8 cellular contexts compared by ENCODE assay signal in the genomic region with DNA sequence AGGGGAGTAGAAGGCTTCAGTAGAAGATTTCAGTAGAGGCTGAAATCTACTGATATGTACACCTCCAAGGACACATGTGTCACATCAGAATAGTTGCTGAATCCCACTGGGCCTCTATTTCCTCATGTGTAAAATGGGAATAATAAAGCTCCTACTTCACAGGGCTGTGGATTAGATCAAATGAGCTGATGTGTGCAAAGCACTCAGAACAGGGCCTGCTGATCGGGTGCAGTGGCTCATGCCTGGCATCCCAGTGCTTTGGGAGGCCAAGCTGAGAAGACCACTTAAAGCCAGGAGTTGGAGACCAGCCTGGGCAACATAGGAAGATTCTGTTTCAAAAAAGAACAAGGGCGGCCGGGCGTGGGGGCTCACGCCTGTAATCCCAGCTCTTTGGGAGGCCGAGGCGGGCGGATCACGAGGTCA. TPM values are rescaled to one million over a fixed set of nuclear protein-coding genes. Genes with fewer than 3 reads are reported as not detected.
DNase-seq lines count a peak whose midpoint lies in the region; ATAC-seq and TF ChIP-seq lines count a peak whose summit lies in the region.

No MANE protein-coding gene starts in this region.

- POLR2A ChIA-PET in HEK293 (lab: Yijun Ruan, JAX), result interaction anchor here (0.6 to 4.2 kb wide), 11 partner anchors 8 to 145 kb away, joined by 3 to 26 read pairs (median 6); a partner anchor contains a TSS
- POLR2A ChIA-PET in activated CD8-positive, alpha-beta T cell treated with anti-CD3 and anti-CD28 coated beads, Interleukin-2, amount 10 ng/mL, durations not matched to agents 7 days and 5 days (lab: Charles Lee), result interaction anchor here (1.0 to 2.7 kb wide), 6 partner anchors 8 to 1002 kb away, joined by 3 to 14 read pairs (median 4); a partner anchor contains a TSS

- ATAC-seq in activated CD8-positive, alpha-beta T cell treated with anti-CD3 and anti-CD28 coated beads, Interleukin-2, amount 10 ng/mL, durations not matched to agents 7 days and 5 days, result no peak
- ATAC-seq in HG03457 (IDR thresholded peaks at IDR 0.05; ENCODE audit: unreplicated experiment) (no peak), HG03565 (IDR thresholded peaks at IDR 0.05; ENCODE audit: unreplicated experiment) (no peak)

- H3K27me3 Mint-ChIP-seq in activated CD8-positive, alpha-beta T cell treated with anti-CD3 and anti-CD28 coated beads, Interleukin-2, amount 10 ng/mL, durations not matched to agents 7 days and 5 days (ENCODE audit: low read depth), result no peaks in the 10 kb centered on the region
- peaks cover 7 to 17% (median 10%) of the 10 kb centered on the region in 3 donors for H3K27me3 Mint-ChIP-seq in immature natural killer cell (ENCODE audit: low read depth in 3 of 3)

- TF ChIP-seq CTCF in HEK293 (tag by site-specific recombination; IDR thresholded peaks at IDR 0.05) (no peak), spleen (IDR thresholded peaks at IDR 0.05 in 8 of 11, conservative IDR thresholded peaks at IDR 0.05 in 3 of 11) (no peak)

- H3K4me1 Mint-ChIP-seq in activated CD8-positive, alpha-beta T cell treated with anti-CD3 and anti-CD28 coated beads, Interleukin-2, amount 10 ng/mL, durations not matched to agents 7 days and 5 days (ENCODE audit: low read depth), result peaks cover 82% of the 10 kb centered on the region
- peaks cover 78 to 81% of the 10 kb centered on the region in 2 donors for H3K4me1 Mint-ChIP-seq in immature natural killer cell

- peaks cover 9% of the 10 kb centered on the region for H3K36me3 Mint-ChIP-seq in activated CD8-positive, alpha-beta T cell treated with anti-CD3 and anti-CD28 coated beads, Interleukin-2, amount 10 ng/mL, durations not matched to agents 7 days and 5 days (ENCODE audit: low read depth)
- H3K36me3 Mint-ChIP-seq in immature natural killer cell, result no peaks in the 10 kb centered on the region

- CTCF ChIA-PET in HEK293 (lab: Yijun Ruan, JAX), result interaction anchor here (0.6 to 2.6 kb wide), 6 partner anchors 13 to 259 kb away, joined by 3 to 6 read pairs (median 4); no protein-coding TSS in a partner anchor
- CTCF ChIA-PET in activated CD8-positive, alpha-beta T cell treated with anti-CD3 and anti-CD28 coated beads, Interleukin-2, amount 10 ng/mL, durations not matched to agents 7 days and 5 days (lab: Charles Lee), result interaction anchor here (0.5 to 3.7 kb wide), 6 partner anchors 8 to 268 kb away, joined by 3 to 35 read pairs (median 3); a partner anchor contains a TSS

- no peaks in the 10 kb centered on the region for H3K9me3 Mint-ChIP-seq in activated CD8-positive, alpha-beta T cell treated with anti-CD3 and anti-CD28 coated beads, Interleukin-2, amount 10 ng/mL, durations not matched to agents 7 days and 5 days (ENCODE audit: insufficient read depth)
- no peaks in the 10 kb centered on the region for H3K9me3 Mint-ChIP-seq in immature natural killer cell

- H3K27ac Mint-ChIP-seq in activated CD8-positive, alpha-beta T cell treated with anti-CD3 and anti-CD28 coated beads, Interleukin-2, amount 10 ng/mL, durations not matched to agents 7 days and 5 days, result peak overlapping the region; percentile 96
- peak overlapping the region; percentile 96 to 99 (median 98) for H3K27ac Mint-ChIP-seq in immature natural killer cell

- peak overlapping the region; percentile 76 for H3K4me3 Mint-ChIP-seq in activated CD8-positive, alpha-beta T cell treated with anti-CD3 and anti-CD28 coated beads, Interleukin-2, amount 10 ng/mL, durations not matched to agents 7 days and 5 days
- peak overlapping the region; percentile 82 to 95 (median 88) for H3K4me3 Mint-ChIP-seq in immature natural killer cell

- peak overlapping the region; percentile 84 for H3K27ac ChIP-seq in HEK293 (ENCODE audit: extremely low read depth, low read depth, low read length)
- H3K27ac ChIP-seq in spleen, result peak overlapping the region; percentile 85 to 96 (median 88)

- H3K9me3 ChIP-seq in HEK293 (ENCODE audit: control insufficient read depth, insufficient read depth, low read depth, low read length) (no peaks in the 10 kb centered on the region), spleen (no peaks in the 10 kb centered on the region)

- 93 to 96% (median 95%) methylated on average over 9 of the region's 9 CpGs for WGBS in spleen, 5 donors

- no peaks in the 10 kb centered on the region for H3K27me3 ChIP-seq in spleen (replicated peaks in 1 of 7)

- no peak for TF ChIP-seq POLR2A in spleen (IDR thresholded peaks at IDR 0.05)

- no peak for DNase-seq in activated CD8-positive, alpha-beta T cell treated with anti-CD3 and anti-CD28 coated beads, Interleukin-2, amount 10 ng/mL, durations not matched to agents 7 days and 5 days
- DNase-seq in immature natural killer cell (no peak), spleen (peak; percentile 72), NCI-H446 (lab: John Stamatoyannopoulos, UW) (no peak), OCI-M2 (lab: John Stamatoyannopoulos, UW; ENCODE audit: unreplicated experiment) (no peak)

- intact Hi-C loops in spleen (cut with DNase I; ENCODE audit: low total_unique reads), result no loop called here

- no peak overlapping the region for H3K4me3 ChIP-seq in HEK293 (ENCODE audit: low read depth, low read length)
- peak overlapping the region in 2 of 8 donors; percentile 32 to 67 for H3K4me3 ChIP-seq in spleen

- H3K4me1 ChIP-seq in HEK293 (ENCODE audit: control insufficient read depth, insufficient read depth, low read length) (peaks cover 29% of the 10 kb centered on the region), spleen (peaks cover 15 to 92% (median 70%) of the 10 kb centered on the region in 6 donors)

- no peaks in the 10 kb centered on the region for H3K36me3 ChIP-seq in HEK293 (ENCODE audit: control insufficient read depth in 2 of 2, insufficient read depth in 1 of 2, low read length in 2 of 2)
- H3K36me3 ChIP-seq in spleen, result no peaks in the 10 kb centered on the region

TF ChIP-seq in HEK293, 187 proteins besides CTCF, POLR2A, EP300 and RAD21:
- TF ChIP-seq ZFP3 (tag by site-specific recombination; IDR thresholded peaks at IDR 0.05; ENCODE audit: low read depth) (0 out of 2 replicates have a peak, but pooled peaks have one; percentile 50), WT1 (tag by site-specific recombination; IDR thresholded peaks at IDR 0.05) (no peak), ZNF664 (tag by site-specific recombination; IDR thresholded peaks at IDR 0.05) (no peak), KLF10 (tag by site-specific recombination; IDR thresholded peaks at IDR 0.05) (no peak), ZNF248 (tag by site-specific recombination; IDR thresholded peaks at IDR 0.05) (no peak), ZNF274 (IDR thresholded peaks at IDR 0.05; ENCODE audit: low read length) (no peak), ZNF274 (tag by site-specific recombination; IDR thresholded peaks at IDR 0.05; ENCODE audit: borderline replicate concordance) (no peak), ZNF423 (tag by site-specific recombination; IDR thresholded peaks at IDR 0.05) (no peak), ZBTB7A (tag by site-specific recombination; IDR thresholded peaks at IDR 0.05; ENCODE audit: low read depth) (no peak)

RNA-seq across cellular contexts. Expression of a gene that starts 8.1 kb away (rescaled TPM):
- 10 to 100 TPM; 13.8 to 16.5 TPM for total RNA-seq in activated CD8-positive, alpha-beta T cell treated with anti-CD3 and anti-CD28 coated beads, Interleukin-2, amount 10 ng/mL, durations not matched to agents 7 days and 5 days
- polyA plus RNA-seq in immature natural killer cell, result 10 to 100 TPM; 16.3 to 23.1 (median 17.4) TPM
- 10 to 100 TPM; 11.1 to 19.0 (median 17.1) TPM for total RNA-seq in spleen
- polyA plus RNA-seq in spleen, result 1 to 10 TPM; 5.3 to 9.6 (median 5.6) TPM

RNA-seq across cellular contexts. Expression of a gene that starts 16.2 kb away (rescaled TPM):
- total RNA-seq in activated CD8-positive, alpha-beta T cell treated with anti-CD3 and anti-CD28 coated beads, Interleukin-2, amount 10 ng/mL, durations not matched to agents 7 days and 5 days, result 100 to 1,000 TPM; 294 to 298 TPM
- polyA plus RNA-seq in immature natural killer cell (10 to 100 TPM; 25.3 to 42.0 (median 29.0) TPM), spleen (10 to 100 TPM; 22.8 to 45.8 (median 42.9) TPM)
- total RNA-seq in spleen, result 10 to 100 TPM; 48.3 to 67.7 (median 55.1) TPM

RNA-seq across cellular contexts. Expression of a gene that starts 25.7 kb away (rescaled TPM):
- total RNA-seq in activated CD8-positive, alpha-beta T cell treated with anti-CD3 and anti-CD28 coated beads, Interleukin-2, amount 10 ng/mL, durations not matched to agents 7 days and 5 days, result 10 to 100 TPM; 87.1 to 92.0 TPM
- polyA plus RNA-seq in immature natural killer cell (1 to 10 TPM; 1.0 to 1.7 (median 1.1) TPM), spleen (10 to 100 TPM; 24.8 to 56.9 (median 29.3) TPM)
- 10 to 100 TPM; 41.8 to 84.7 (median 57.9) TPM for total RNA-seq in spleen

RNA-seq across cellular contexts. Expression of a gene that starts 31.0 kb away (rescaled TPM):
- total RNA-seq in activated CD8-positive, alpha-beta T cell treated with anti-CD3 and anti-CD28 coated beads, Interleukin-2, amount 10 ng/mL, durations not matched to agents 7 days and 5 days, result under 1 TPM; 0.16 TPM
- polyA plus RNA-seq in immature natural killer cell, result not detected
- not detected for total RNA-seq in spleen
- polyA plus RNA-seq in spleen, result under 1 TPM in 2 of 3 donors, not detected in 1; 0.06 to 0.11 TPM

RNA-seq across cellular contexts. Expression of a gene that starts 34.4 kb away (rescaled TPM):
- total RNA-seq in activated CD8-positive, alpha-beta T cell treated with anti-CD3 and anti-CD28 coated beads, Interleukin-2, amount 10 ng/mL, durations not matched to agents 7 days and 5 days, result 10 to 100 TPM; 29.7 TPM
- polyA plus RNA-seq in immature natural killer cell, result 1 to 10 TPM; 1.8 to 9.3 (median 2.5) TPM
- total RNA-seq in spleen, result 10 to 100 TPM; 27.2 to 45.0 (median 41.0) TPM
- polyA plus RNA-seq in spleen, result 10 to 100 TPM in 1 of 3 donors, 1 to 10 TPM in 2; 4.1 to 18.5 (median 5.2) TPM

Comparison
In these comparisons a context has a peak if more than half of its experiments do, and no peak if none do; other contexts are left out.
1. RNA of a gene that starts 16.2 kb away (total RNA-seq): 294 to 298 TPM in activated CD8-positive, alpha-beta T cell treated with anti-CD3 and anti-CD28 coated beads, Interleukin-2, amount 10 ng/mL, durations not matched to agents 7 days and 5 days; 48.3 to 67.7 TPM in spleen; every median in the first group is over 4 times any median in the second.